Comparison of ENCODE assay signal across 13 cellular contexts in the genomic region with DNA sequence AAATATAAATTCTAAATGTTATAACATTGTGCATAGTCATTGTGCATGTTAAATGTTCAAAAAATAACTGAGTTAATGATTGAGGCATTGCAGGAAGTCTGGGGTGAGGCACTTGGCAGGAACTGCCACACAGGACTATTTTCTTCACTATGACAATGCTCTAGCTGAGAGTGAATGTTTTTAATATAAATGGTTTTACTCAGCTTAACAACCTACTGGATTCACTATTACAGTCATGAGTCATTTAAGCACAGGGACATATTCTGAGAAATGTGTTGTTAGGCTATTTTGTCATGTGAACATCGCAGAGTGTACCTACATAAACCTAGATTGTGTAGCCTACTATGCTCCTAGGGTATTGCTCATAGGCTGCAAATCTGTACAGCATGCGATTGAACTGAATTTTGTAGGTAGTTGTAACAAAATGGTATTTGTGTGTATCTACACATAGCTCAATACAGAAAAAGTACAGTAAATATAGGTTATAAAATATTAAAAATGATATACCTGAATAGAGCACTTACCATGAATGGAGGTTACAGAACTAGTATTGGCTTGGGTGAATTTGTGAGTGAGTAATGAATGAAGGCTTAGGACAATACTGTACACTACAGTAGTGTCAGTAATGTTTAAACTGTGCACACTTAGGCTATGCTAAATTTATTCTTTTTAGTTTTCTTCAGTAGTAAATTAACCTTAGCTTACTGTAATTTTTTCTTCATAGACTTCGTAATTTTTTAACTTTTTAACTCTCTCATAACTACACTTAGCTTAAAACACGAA.
A peak's percentile ranks its signal among the peaks of the same experiment; 100 is the strongest.
DNase-seq lines count a peak whose midpoint lies in the region; ATAC-seq and TF ChIP-seq lines count a peak whose summit lies in the region.
"Had no signal": no experiment of that assay in that cellular context is flagged by ENCODE, and none has a peak within 500 bp of the region (broad histone marks: within the 10 kb centered on the region; RNA-seq: fewer than 3 reads in every experiment).

No MANE protein-coding gene starts in this region.

- no peak overlapping the region for H3K23ac ChIP-seq in mesendoderm (ENCODE audit: low read length)

- H3K56ac ChIP-seq in mesendoderm (ENCODE audit: low read length): no peak overlapping the region

- H2AK5ac ChIP-seq in mesendoderm (ENCODE audit: low read length): no peak overlapping the region

- H3K36me3 ChIP-seq in brain microvascular endothelial cell (replicated peaks) (no peaks in the 10 kb centered on the region), mesendoderm (ENCODE audit: control insufficient read depth, insufficient read depth, low read length) (no peaks in the 10 kb centered on the region)
- H3K36me3 ChIP-seq: BLaER1, pancreas had no signal

- 100% methylated on average over 2 of the region's 4 CpGs for whole genome bisulfite sequencing in mesendoderm (ENCODE audit: extremely low coverage, insufficient coverage, low lambda C conversion rate)

- H3K9ac ChIP-seq in mesendoderm (ENCODE audit: low read length): no peak overlapping the region
- H3K9ac ChIP-seq: BLaER1 had no signal

- no peaks in the 10 kb centered on the region for H3K79me1 ChIP-seq in mesendoderm (ENCODE audit: low read length)

- H3K27me3 ChIP-seq in brain microvascular endothelial cell (replicated peaks) (no peaks in the 10 kb centered on the region), mesendoderm (ENCODE audit: insufficient read depth, low read length, poor library complexity) (no peaks in the 10 kb centered on the region)
- H3K27me3 ChIP-seq: BLaER1, pancreas had no signal

- H3K18ac ChIP-seq in mesendoderm (ENCODE audit: low read length): no peak overlapping the region

- TF ChIP-seq CTCF in brain microvascular endothelial cell (IDR thresholded peaks at IDR 0.05; ENCODE audit: low read depth, low read length, missing control alignments): no peak

- no peak overlapping the region for H4K5ac ChIP-seq in mesendoderm (ENCODE audit: low read length)

- H3K4ac ChIP-seq in mesendoderm (ENCODE audit: low read depth, low read length): no peak overlapping the region

- no peak overlapping the region for H4K8ac ChIP-seq in mesendoderm (ENCODE audit: low read depth, low read length)

- in situ Hi-C loops in brain microvascular endothelial cell (cut with HindIII; ENCODE audit: low pct_ligation_motif_present, low sequenced_read_pairs): no loop called here

- H3K79me2 ChIP-seq in mesendoderm (ENCODE audit: control insufficient read depth, insufficient read depth, low read length): no peaks in the 10 kb centered on the region

- H2BK15ac ChIP-seq in mesendoderm (replicated peaks; ENCODE audit: low read depth): no peak overlapping the region

- H3K4me3 ChIP-seq in brain microvascular endothelial cell (ENCODE audit: low read depth, low read length) (no peak overlapping the region), mesendoderm (ENCODE audit: low read length) (no peak overlapping the region)
- H3K4me3 ChIP-seq: BLaER1, pancreas had no signal

- no peaks in the 10 kb centered on the region for H3K4me1 ChIP-seq in mesendoderm (ENCODE audit: control insufficient read depth, low read depth, low read length)
- H3K4me1 ChIP-seq: BLaER1, pancreas had no signal

- no peak overlapping the region for H2BK5ac ChIP-seq in mesendoderm (ENCODE audit: low read length)

- H2BK120ac ChIP-seq in mesendoderm (ENCODE audit: low read depth, low read length): no peak overlapping the region

- ATAC-seq in HG03135 (IDR thresholded peaks at IDR 0.05; ENCODE audit: unreplicated experiment) (peak; percentile 92), GM18868 (IDR thresholded peaks at IDR 0.05; ENCODE audit: unreplicated experiment) (no peak)

- H3K27ac ChIP-seq in brain microvascular endothelial cell (peak overlapping the region; percentile 67), mesendoderm (ENCODE audit: low read depth, low read length) (no peak overlapping the region)
- H3K27ac ChIP-seq: BLaER1, pancreas had no signal

- no peak overlapping the region for H3K4me2 ChIP-seq in mesendoderm (ENCODE audit: low read length)
- H3K4me2 ChIP-seq: BLaER1 had no signal

- peak; percentile 9 for DNase-seq in activated T-cell treated with anti-CD3 and anti-CD28 coated beads for 24 hours (ENCODE audit: low read depth)
- DNase-seq in activated T-cell treated with anti-CD3 and anti-CD28 coated beads, Interleukin-2, amount 50 U/mL, for 1 hour: no peak
- peak; percentile 59 for DNase-seq in brain microvascular endothelial cell
- DNase-seq in pulmonary artery endothelial cell (ENCODE audit: low read depth, low spot score): peak; percentile 73
- DNase-seq in mesendoderm: no peak
- DNase-seq in SK-N-DZ (ENCODE audit: low spot score): no peak
- DNase-seq: activated B cell treated with CpG ODN at 0.5 μM for 24 hours, NCI-H1417 treated with DMSO at 0.1 percent for 48 hours, pancreas, trophoblast cell had no signal

Comparison
In these comparisons a context has a peak if more than half of its experiments do, and no peak if none do; other contexts are left out.
1. DNase-seq: peak in activated T-cell treated with anti-CD3 and anti-CD28 coated beads for 24 hours (single experiment), brain microvascular endothelial cell (single experiment) and pulmonary artery endothelial cell (single experiment); none in activated T-cell treated with anti-CD3 and anti-CD28 coated beads, Interleukin-2, amount 50 U/mL, for 1 hour (single experiment), mesendoderm (single experiment) and SK-N-DZ (single experiment).